ENCODE assay signal across 24 cellular contexts in genomic region chr1:221025391-221026355, GRCh38.
DNase-seq lines count a peak whose midpoint lies in the region; ATAC-seq, FAIRE-seq and TF ChIP-seq lines count a peak whose summit lies in the region.
"Had no signal": no experiment of that assay in that cellular context is flagged by ENCODE, and none has a peak within 500 bp of the region (broad histone marks: within the 10 kb centered on the region; RNA-seq: fewer than 3 reads in every experiment).

No MANE protein-coding gene starts in this region.

- H2BK5ac ChIP-seq in mesenchymal stem cell (ENCODE audit: low read depth, low read length, poor library complexity, severe bottlenecking): no peak overlapping the region

- RAD21 ChIA-PET in GM12878 (lab: Charles Lee; ENCODE audit: unreplicated experiment): interaction anchor here (0.7 to 1.1 kb wide), 2 partner anchors 14 to 43 kb away, joined by 3 read pairs; no protein-coding TSS in a partner anchor

- no peak overlapping the region for H3K18ac ChIP-seq in mesenchymal stem cell (ENCODE audit: low read depth in 1 of 2, low read length in 2 of 2)

- H4K20me1 ChIP-seq in BLaER1 (no peaks in the 10 kb centered on the region), GM12878 (ENCODE audit: control insufficient read depth, insufficient read depth) (no peaks in the 10 kb centered on the region)

- H3K4ac ChIP-seq in mesenchymal stem cell (ENCODE audit: low read depth in 1 of 2, low read length in 2 of 2): peak overlapping the region in 1 of 2 experiments; percentile 46

- H3K14ac ChIP-seq in mesenchymal stem cell (ENCODE audit: low read length in 2 of 2): no peak overlapping the region

- H3K36me3 ChIP-seq in BLaER1: no peaks in the 10 kb centered on the region
- no peaks in the 10 kb centered on the region for H3K36me3 ChIP-seq in GM12878 (ENCODE audit: control insufficient read depth in 2 of 2, insufficient read depth in 2 of 2, low read length in 1 of 2)
- H3K36me3 ChIP-seq in mesenchymal stem cell (ENCODE audit: control insufficient read depth in 1 of 2, insufficient read depth in 2 of 2, low read depth in 1 of 2, low read length in 2 of 2): no peaks in the 10 kb centered on the region
- H3K36me3 ChIP-seq: colonic mucosa had no signal

- H3K9me3 ChIP-seq in BLaER1 (no peaks in the 10 kb centered on the region), GM12878 (replicated peaks; ENCODE audit: control insufficient read depth, insufficient read depth, low read length) (no peaks in the 10 kb centered on the region; the same call in 2 of the 3 replicates), mesenchymal stem cell (ENCODE audit: control insufficient read depth, low read length) (no peaks in the 10 kb centered on the region)
- H3K9me3 ChIP-seq: Caco-2, colonic mucosa had no signal

- no peak overlapping the region for H4K8ac ChIP-seq in mesenchymal stem cell (ENCODE audit: low read length)

- H3K27me3 ChIP-seq in BLaER1 (no peaks in the 10 kb centered on the region), HL-60 (ENCODE audit: insufficient read depth, poor library complexity, severe bottlenecking) (no peaks in the 10 kb centered on the region), GM12878 (replicated peaks in 1 of 2; ENCODE audit: control insufficient read depth in 2 of 2, insufficient read depth in 2 of 2, low read length in 1 of 2) (no peaks in the 10 kb centered on the region), mesenchymal stem cell (ENCODE audit: control insufficient read depth in 1 of 2, insufficient read depth in 1 of 2, low read length in 2 of 2) (no peaks in the 10 kb centered on the region)
- H3K27me3 ChIP-seq: colonic mucosa had no signal

- H3K9ac ChIP-seq in BLaER1 (no peak overlapping the region), GM12878 (ENCODE audit: control insufficient read depth, insufficient read depth, low read length) (no peak overlapping the region), mesenchymal stem cell (ENCODE audit: low read length) (no peak overlapping the region)

- POLR2A ChIA-PET in GM12878 (lab: Charles Lee): interaction anchor here (1.4 kb wide), 1 partner anchor 10 kb away, joined by 3 read pairs; no protein-coding TSS in a partner anchor

- H2AFZ ChIP-seq in GM12878 (ENCODE audit: control insufficient read depth, low read depth, low read length) (no peak overlapping the region), mesenchymal stem cell (ENCODE audit: low read depth, low read length) (no peak overlapping the region)

- H3K23ac ChIP-seq in mesenchymal stem cell (ENCODE audit: low read length in 2 of 2): no peak overlapping the region

- H3K79me2 ChIP-seq in GM12878 (ENCODE audit: control insufficient read depth, insufficient read depth, low read length): no peaks in the 10 kb centered on the region

- no peak overlapping the region for H4K91ac ChIP-seq in mesenchymal stem cell (ENCODE audit: low read length)

- no peak for TF ChIP-seq POLR2A in GM12878 (IDR thresholded peaks at IDR 0.05; ENCODE audit: low read depth, low read length)

- intact Hi-C loops in GM12878 (cut with micrococcal nuclease; ENCODE audit: unreplicated experiment) (no loop called here), left ventricle myocardium superior (cut with micrococcal nuclease) (no loop called here)

- peak overlapping the region; percentile 51 for H3K4me2 ChIP-seq in BLaER1
- no peak overlapping the region for H3K4me2 ChIP-seq in GM12878 (ENCODE audit: control insufficient read depth, insufficient read depth)
- no peak overlapping the region for H3K4me2 ChIP-seq in mesenchymal stem cell (ENCODE audit: low read length, poor library complexity, severe bottlenecking)

- peak overlapping the region in 1 of 2 experiments; percentile 58 for H2BK12ac ChIP-seq in mesenchymal stem cell (ENCODE audit: low read length in 2 of 2)

- peak in 1 of 2 experiments; percentile 33 for DNase-seq in HL-60 (ENCODE audit: low read depth in 1 of 2, low spot score in 1 of 2)
- no peak for DNase-seq in GM12878 (ENCODE audit: low read depth, low spot score)
- peak; percentile 28 for DNase-seq in mesenchymal stem cell
- DNase-seq in KG1 (lab: John Stamatoyannopoulos, UW): no peak
- no peak for DNase-seq in stimulated activated CD4-positive, alpha-beta T cell treated with anti-CD3 and anti-CD28 coated beads, Interleukin-2, amount 100 ng/mL, for 48 hours
- DNase-seq in left ventricle myocardium superior: no peak
- DNase-seq: activated CD8-positive, alpha-beta T cell treated with anti-CD3 and anti-CD28 coated beads, Interleukin-2, amount 10 ng/mL, durations not matched to agents 7 days and 5 days; activated T-cell treated with anti-CD3 and anti-CD28 coated beads, Interleukin-2, amount 50 U/mL, for 48 hours; Caco-2; colonic mucosa; foreskin melanocyte; GF-D8; HFFc6; left colon; NCI-H1417 treated with DMSO at 0.1 percent for 48 hours; NCI-H2227 treated with DMSO at 0.1 percent for 48 hours; T-helper 1 cell had no signal

- SMC1A ChIA-PET in GM12878 (lab: Charles Lee; ENCODE audit: uncharacterized antibody, unreplicated experiment): interaction anchor here (1.0 to 3.7 kb wide), 5 partner anchors 10 to 142 kb away, joined by 3 to 14 read pairs (median 3); no protein-coding TSS in a partner anchor

- 44% methylated on average over 12 of the region's 12 CpGs for WGBS in GM12878 (ENCODE audit: insufficient coverage, insufficient replicate concordance, low lambda C conversion rate, missing lambda C conversion rate)
- WGBS in mesenchymal stem cell: 92% methylated on average over 11 of the region's 12 CpGs

- no TSS peak for BruUV-seq in GM12878 (replicated peaks; lab: Mats Ljungman, UMichigan)

- H2BK15ac ChIP-seq in mesenchymal stem cell (ENCODE audit: low read depth, poor library complexity, severe bottlenecking): no peak overlapping the region

- TF ChIP-seq EP300 in GM12878 (IDR thresholded peaks at IDR 0.05; ENCODE audit: borderline replicate concordance in 1 of 2, control insufficient read depth in 1 of 2, low read depth in 2 of 2, low read length in 2 of 2): no peak

- H3K4me3 ChIP-seq in BLaER1 (no peak overlapping the region), HL-60 (replicated peaks; ENCODE audit: insufficient read depth, low read length) (no peak overlapping the region), GM12878 (no peak overlapping the region), mesenchymal stem cell (ENCODE audit: insufficient read depth in 1 of 2, low read depth in 1 of 2, low read length in 2 of 2) (no peak overlapping the region)
- H3K4me3 ChIP-seq: colonic mucosa had no signal

- no peak for FAIRE-seq in GM12878 (lab: Jason Lieb, UNC)
- FAIRE-seq: endothelial cell of umbilical vein, GM12891 had no signal

- in situ Hi-C loops in GM12878 (cut with MboI): no loop called here

- TF ChIP-seq CTCF in HL-60 (IDR thresholded peaks at IDR 0.05; ENCODE audit: insufficient read depth, low read length): no peak
- no peak for TF ChIP-seq CTCF in GM12878 (IDR thresholded peaks at IDR 0.05 in 2 of 3, conservative IDR thresholded peaks at IDR 0.05 in 1 of 3; ENCODE audit: control insufficient read depth in 2 of 3, extremely low read depth in 1 of 3, insufficient read depth in 1 of 3, low read depth in 3 of 3, low read length in 3 of 3)

- H3K27ac ChIP-seq in BLaER1 (no peak overlapping the region), HL-60 (replicated peaks) (peak overlapping the region; percentile 41), GM12878 (ENCODE audit: control insufficient read depth, insufficient read depth) (no peak overlapping the region), mesenchymal stem cell (ENCODE audit: low read length, poor library complexity, severe bottlenecking) (no peak overlapping the region)
- H3K27ac ChIP-seq: colonic mucosa had no signal

- H2AK5ac ChIP-seq in mesenchymal stem cell (ENCODE audit: low read length, severe bottlenecking): no peak overlapping the region

- no peaks in the 10 kb centered on the region for H3K79me1 ChIP-seq in mesenchymal stem cell (replicated peaks; ENCODE audit: low read length, poor library complexity, severe bottlenecking)

- CTCF ChIA-PET in GM12878 (lab: Yijun Ruan, JAX): interaction anchor here (1.2 kb wide), 1 partner anchor 10 kb away, joined by 5 read pairs; no protein-coding TSS in a partner anchor

- TF ChIP-seq RAD21 in GM12878 (IDR thresholded peaks at IDR 0.05; ENCODE audit: insufficient read depth, low read depth, low read length): no peak

- no peak overlapping the region for H2BK120ac ChIP-seq in mesenchymal stem cell (ENCODE audit: low read depth, low read length)

- H3K4me1 ChIP-seq in BLaER1: peaks cover 16% of the 10 kb centered on the region
- H3K4me1 ChIP-seq in GM12878 (ENCODE audit: control insufficient read depth, insufficient read depth, low read length): no peaks in the 10 kb centered on the region
- H3K4me1 ChIP-seq in mesenchymal stem cell (ENCODE audit: control insufficient read depth, insufficient read depth, low read depth, low read length): peaks cover 2% of the 10 kb centered on the region
- H3K4me1 ChIP-seq: Caco-2, colonic mucosa had no signal

- ATAC-seq in GM12878: peak; percentile 60
- ATAC-seq in GM21723 (IDR thresholded peaks at IDR 0.05; ENCODE audit: unreplicated experiment): no peak
- ATAC-seq in left ventricle myocardium superior: no peak
- ATAC-seq: activated CD8-positive, alpha-beta T cell treated with anti-CD3 and anti-CD28 coated beads, Interleukin-2, amount 10 ng/mL, durations not matched to agents 7 days and 5 days; left colon; Right ventricle myocardium inferior; sciatic nerve; WTC11 had no signal

TF ChIP-seq in GM12878, 131 proteins besides CTCF, POLR2A, EP300 and RAD21:
- TF ChIP-seq MEF2A (IDR thresholded peaks at IDR 0.05; ENCODE audit: insufficient read depth, low read depth, low read length) (no peak), CHD1 (IDR thresholded peaks at IDR 0.05; ENCODE audit: low read depth, low read length) (no peak), MEF2B (IDR thresholded peaks at IDR 0.05; ENCODE audit: partially characterized antibody, poor library complexity, severe bottlenecking) (peak; percentile 36)
TF ChIP-seq in GM12878: peak in this region for 1.
